9 cellular contexts compared by ENCODE assay signal in genomic region chr12:105409881-105410471, GRCh38.
DNase-seq lines count a peak whose midpoint lies in the region; ATAC-seq and TF ChIP-seq lines count a peak whose summit lies in the region.
"Had no signal": no experiment of that assay in that cellular context is flagged by ENCODE, and none has a peak within 500 bp of the region (broad histone marks: within the 10 kb centered on the region; RNA-seq: fewer than 3 reads in every experiment).

No MANE protein-coding gene starts in this region.

- peak overlapping the region; percentile 35 for H3K27ac Mint-ChIP-seq in stimulated activated effector memory CD8-positive, alpha-beta T cell treated with anti-CD3 and anti-CD28 coated beads, Interleukin-12 subunit alpha, Interleukin-12 subunit beta, amount 100 ng/mL, for 72 hours

- peak overlapping the region; percentile 62 for H3K4me3 Mint-ChIP-seq in stimulated activated effector memory CD8-positive, alpha-beta T cell treated with anti-CD3 and anti-CD28 coated beads, Interleukin-12 subunit alpha, Interleukin-12 subunit beta, amount 100 ng/mL, for 72 hours

- H3K9me3 Mint-ChIP-seq in stimulated activated effector memory CD8-positive, alpha-beta T cell treated with anti-CD3 and anti-CD28 coated beads, Interleukin-12 subunit alpha, Interleukin-12 subunit beta, amount 100 ng/mL, for 72 hours, result no peaks in the 10 kb centered on the region

- no peaks in the 10 kb centered on the region for H4K20me1 ChIP-seq in fibroblast of lung (ENCODE audit: control insufficient read depth, extremely low read depth, insufficient read depth, low read length)

- H2AFZ ChIP-seq in fibroblast of lung (ENCODE audit: low read length), result no peak overlapping the region

- ATAC-seq in stimulated activated effector memory CD8-positive, alpha-beta T cell treated with anti-CD3 and anti-CD28 coated beads, Interleukin-12 subunit alpha, Interleukin-12 subunit beta, amount 100 ng/mL, for 72 hours, result no peak
- ATAC-seq in GM19463 (IDR thresholded peaks at IDR 0.05; ENCODE audit: unreplicated experiment) (no peak), HG03159 (IDR thresholded peaks at IDR 0.05; ENCODE audit: unreplicated experiment) (no peak)

- H3K27me3 ChIP-seq in fibroblast of lung (ENCODE audit: control insufficient read depth, insufficient read depth, low read length), result no peaks in the 10 kb centered on the region

- no peak overlapping the region for H3K9ac ChIP-seq in fibroblast of lung (ENCODE audit: insufficient read depth, low read length)

- H3K36me3 ChIP-seq in fibroblast of lung (ENCODE audit: control insufficient read depth, insufficient read depth, low read length), result no peaks in the 10 kb centered on the region
- H3K36me3 ChIP-seq: neutrophil had no signal

- H3K36me3 Mint-ChIP-seq in stimulated activated effector memory CD8-positive, alpha-beta T cell treated with anti-CD3 and anti-CD28 coated beads, Interleukin-12 subunit alpha, Interleukin-12 subunit beta, amount 100 ng/mL, for 72 hours, result no peaks in the 10 kb centered on the region

- TF ChIP-seq CTCF in fibroblast of lung (conservative IDR thresholded peaks at IDR 0.05 in 1 of 2, IDR thresholded peaks at IDR 0.05 in 1 of 2; ENCODE audit: low read depth in 1 of 2, low read length in 2 of 2), result no peak

- H3K79me2 ChIP-seq in fibroblast of lung (ENCODE audit: control insufficient read depth, insufficient read depth, low read length), result no peaks in the 10 kb centered on the region

- H3K9me3 ChIP-seq in fibroblast of lung (ENCODE audit: control insufficient read depth, insufficient read depth, low read depth, low read length), result no peaks in the 10 kb centered on the region
- H3K9me3 ChIP-seq: neutrophil had no signal

- peak overlapping the region; percentile 67 for H3K4me2 ChIP-seq in fibroblast of lung (ENCODE audit: extremely low read depth, insufficient read depth, low read length)

- DNase-seq in activated effector memory CD4-positive, alpha-beta T cell treated with Interleukin-2 at 50 U/mL for 16 hours, result peak; percentile 4
- DNase-seq in activated effector memory CD4-positive, alpha-beta T cell treated with anti-CD3 and anti-CD28 coated beads, Interleukin-2, amount 50 U/mL, for 16 hours, result no peak
- DNase-seq in NCI-H82 (lab: John Stamatoyannopoulos, UW) (peak; percentile 66), fibroblast of lung (ENCODE audit: low read depth in 2 of 2) (peak; percentile 50 to 64), HK-2 (ENCODE audit: unreplicated experiment) (no peak)
- no peak for DNase-seq in stimulated activated effector memory CD8-positive, alpha-beta T cell treated with anti-CD3 and anti-CD28 coated beads, Interleukin-12 subunit alpha, Interleukin-12 subunit beta, amount 100 ng/mL, for 72 hours (ENCODE audit: low spot score in 2 of 2)

- peaks cover 9% of the 10 kb centered on the region for H3K4me1 ChIP-seq in fibroblast of lung (ENCODE audit: control insufficient read depth, extremely low read depth, insufficient read depth, low read length)

- peak overlapping the region in 1 of 4 experiments; percentile 1 for H3K4me3 ChIP-seq in fibroblast of lung (replicated peaks in 1 of 4; ENCODE audit: control extremely low read depth in 1 of 4, insufficient read depth in 1 of 4, low read depth in 3 of 4, low read length in 4 of 4)

- H3K27ac ChIP-seq in fibroblast of lung (ENCODE audit: insufficient read depth, low read length), result no peak overlapping the region
- H3K27ac ChIP-seq: neutrophil had no signal

- peaks cover 13% of the 10 kb centered on the region for H3K4me1 Mint-ChIP-seq in stimulated activated effector memory CD8-positive, alpha-beta T cell treated with anti-CD3 and anti-CD28 coated beads, Interleukin-12 subunit alpha, Interleukin-12 subunit beta, amount 100 ng/mL, for 72 hours

Comparison
In these comparisons a context has a peak if more than half of its experiments do, and no peak if none do; other contexts are left out.
1. DNase-seq: peak in activated effector memory CD4-positive, alpha-beta T cell treated with Interleukin-2 at 50 U/mL for 16 hours (single experiment), NCI-H82 (single experiment) and fibroblast of lung (2 of 2); none in activated effector memory CD4-positive, alpha-beta T cell treated with anti-CD3 and anti-CD28 coated beads, Interleukin-2, amount 50 U/mL, for 16 hours (single experiment), stimulated activated effector memory CD8-positive, alpha-beta T cell treated with anti-CD3 and anti-CD28 coated beads, Interleukin-12 subunit alpha, Interleukin-12 subunit beta, amount 100 ng/mL, for 72 hours (0 of 2) and HK-2 (single experiment).